Comparison of ENCODE assay signal across 1 cellular context in the genomic region with DNA sequence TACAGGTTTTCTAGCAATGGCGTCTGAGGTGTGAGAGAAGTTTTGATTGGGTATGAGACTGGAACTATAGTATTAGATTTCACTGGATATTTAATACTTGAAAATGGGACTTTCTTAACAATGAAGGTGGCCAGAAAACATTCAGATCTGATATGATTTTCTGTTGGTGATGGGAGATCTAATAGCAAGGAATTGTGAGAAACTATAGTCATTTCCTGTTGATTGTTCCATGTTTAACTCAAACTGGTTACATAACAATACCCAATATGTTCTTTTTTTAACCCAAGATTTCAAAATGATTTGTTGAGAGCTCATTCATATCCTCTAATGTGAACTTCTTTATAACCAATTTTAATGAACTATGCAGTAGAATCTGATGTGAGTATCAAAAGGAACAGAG.
TF ChIP-seq lines count a peak whose summit lies in the region.

No MANE protein-coding gene starts in this region.

TF ChIP-seq in IMR-90, 13 proteins besides CTCF, POLR2A, EP300 and RAD21 (continued from another document):
- no peak for TF ChIP-seq ELK1 (IDR thresholded peaks at IDR 0.05; ENCODE audit: borderline replicate concordance, low read depth, low read length)
- no peak for TF ChIP-seq MAFK (IDR thresholded peaks at IDR 0.05; ENCODE audit: low read depth, low read length)
- no peak for TF ChIP-seq MAZ (IDR thresholded peaks at IDR 0.05; ENCODE audit: borderline replicate concordance, low read depth, low read length)
- no peak for TF ChIP-seq NFE2L2 (IDR thresholded peaks at IDR 0.05; ENCODE audit: low read depth, low read length)
- TF ChIP-seq RFX5 (IDR thresholded peaks at IDR 0.05; ENCODE audit: low read depth, low read length) = no peak
